ENCODE assay signal across 12 cellular contexts in the genomic region with DNA sequence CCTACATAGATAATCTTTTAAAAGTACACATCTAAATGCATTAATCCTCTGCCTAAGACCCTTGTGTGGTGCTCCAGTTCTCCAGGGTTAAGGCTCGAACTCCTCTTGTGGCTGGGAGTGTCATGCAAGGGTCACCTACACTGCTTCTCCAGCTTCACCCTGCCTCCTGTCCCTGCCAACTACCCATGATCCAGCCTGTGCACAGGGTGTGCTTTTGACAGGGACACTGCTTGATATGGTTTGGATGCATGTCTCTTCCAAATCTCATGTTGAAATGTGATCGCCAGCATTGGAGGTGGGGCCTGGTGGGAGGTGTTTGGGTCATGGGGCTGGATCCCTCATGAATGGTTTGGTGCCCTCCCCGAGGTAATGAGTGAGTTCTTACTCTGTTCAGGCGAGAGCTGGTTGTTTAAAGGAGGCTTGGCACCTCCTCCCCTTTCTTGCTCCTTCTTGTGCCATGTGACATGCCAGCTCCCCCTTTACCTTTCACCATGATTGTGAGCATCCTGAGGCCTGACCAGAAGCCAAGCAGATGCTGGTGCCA. TPM values are rescaled to one million over a fixed set of nuclear protein-coding genes. Genes with fewer than 3 reads are reported as not detected.
DNase-seq lines count a peak whose midpoint lies in the region; ATAC-seq, FAIRE-seq and TF ChIP-seq lines count a peak whose summit lies in the region.
"Had no signal": no experiment of that assay in that cellular context is flagged by ENCODE, and none has a peak within 500 bp of the region (broad histone marks: within the 10 kb centered on the region; RNA-seq: fewer than 3 reads in every experiment).

No MANE protein-coding gene starts in this region.

- no peak overlapping the region for H3K4me2 ChIP-seq in IMR-90 (ENCODE audit: low read depth, low read length)

- CTCF ChIA-PET in IMR-90 (lab: Yijun Ruan, JAX) (no interaction called here), activated B cell treated with CpG ODN at 0.5 μM for 24 hours (lab: Charles Lee) (interaction anchor here (1.5 to 3.1 kb wide), 2 partner anchors 72 to 78 kb away, joined by 5 to 22 read pairs; a partner anchor contains a TSS)

- no TSS peak for BruUV-seq in IMR-90 (replicated peaks; lab: Mats Ljungman, UMichigan)

- no peak overlapping the region for H3K14ac ChIP-seq in IMR-90 (replicated peaks; ENCODE audit: low read depth, low read length)

- intact Hi-C loops in IMR-90 (cut with micrococcal nuclease) (loop anchor here (2.0 kb wide), 1 partner anchor 31 kb away; no protein-coding TSS in a partner anchor), activated B cell treated with CpG ODN at 0.5 μM for 24 hours (cut with micrococcal nuclease) (no loop called here), right cardiac atrium (cut with DNase I) (loop anchor here in 2 of 4 donors (2.0 kb wide), 2 partner anchors 77 to 79 kb away; no protein-coding TSS in a partner anchor)

- H3K36me3 Mint-ChIP-seq in activated B cell treated with CpG ODN at 0.5 μM for 24 hours (ENCODE audit: low read depth): peaks cover 22% of the 10 kb centered on the region
- peaks cover 25% of the 10 kb centered on the region for H3K36me3 Mint-ChIP-seq in stimulated activated memory B cell treated with anti-CD40 and anti-IgM and Interleukin-4, amounts not matched to agents 10 μg/mL and 1 μg/mL and 100 μg/mL, for 72 hours

- H3K4me3 Mint-ChIP-seq in activated B cell treated with CpG ODN at 0.5 μM for 24 hours: no peak overlapping the region
- H3K4me3 Mint-ChIP-seq in stimulated activated memory B cell treated with anti-CD40 and anti-IgM and Interleukin-4, amounts not matched to agents 10 μg/mL and 1 μg/mL and 100 μg/mL, for 72 hours: no peak overlapping the region

- H3K23ac ChIP-seq in IMR-90 (ENCODE audit: low read depth, low read length): no peak overlapping the region

- H3K36me3 ChIP-seq in IMR-90 (ENCODE audit: control insufficient read depth, insufficient read depth, low read length): peaks cover 2% of the 10 kb centered on the region; the same call in 1 of the 2 replicates
- H3K36me3 ChIP-seq: colonic mucosa had no signal

- H4K5ac ChIP-seq in IMR-90 (ENCODE audit: low read depth, low read length): no peak overlapping the region

- no peak overlapping the region for H2BK20ac ChIP-seq in IMR-90 (ENCODE audit: low read depth, low read length)

- H3K4me3 ChIP-seq in IMR-90 (ENCODE audit: insufficient read depth, low read depth, low read length): no peak overlapping the region
- H3K4me3 ChIP-seq in right cardiac atrium (ENCODE audit: low read length): no peak overlapping the region
- H3K4me3 ChIP-seq: colonic mucosa had no signal

- no peak overlapping the region for H2AK9ac ChIP-seq in IMR-90 (replicated peaks; ENCODE audit: low read depth, low read length, poor library complexity)

- DNase-seq in IMR-90 (no peak), activated B cell treated with CpG ODN at 0.5 μM for 24 hours (no peak), right cardiac atrium (no peak), frontal cortex (ENCODE audit: low spot score in 2 of 2) (no peak), NOMO-1 treated with DMSO at 0.1 percent for 48 hours (lab: John Stamatoyannopoulos, UW; ENCODE audit: unreplicated experiment) (no peak)
- DNase-seq: colonic mucosa, DMS 273 treated with DMSO at 0.1 percent for 48 hours, NCI-H146, NCI-H69 had no signal

- no peak overlapping the region for H2BK5ac ChIP-seq in IMR-90 (ENCODE audit: low read depth, low read length, poor library complexity, severe bottlenecking)

- no peak for TF ChIP-seq POLR2A in IMR-90 (IDR thresholded peaks at IDR 0.05; ENCODE audit: low read depth, low read length)

- peak overlapping the region; percentile 42; the same call in 1 of the 2 replicates for H2AK5ac ChIP-seq in IMR-90 (ENCODE audit: low read depth, low read length)

- dilution Hi-C loops in IMR-90 (cut with HindIII; ENCODE audit: low sequenced_read_pairs, unreplicated experiment): no loop called here

- H4K8ac ChIP-seq in IMR-90 (ENCODE audit: low read depth in 2 of 2, low read length in 2 of 2): no peak overlapping the region

- FAIRE-seq in frontal cortex (lab: Jason Lieb, UNC): no peak

- peak overlapping the region; percentile 70 for H3K27ac Mint-ChIP-seq in activated B cell treated with CpG ODN at 0.5 μM for 24 hours
- H3K27ac Mint-ChIP-seq in stimulated activated memory B cell treated with anti-CD40 and anti-IgM and Interleukin-4, amounts not matched to agents 10 μg/mL and 1 μg/mL and 100 μg/mL, for 72 hours: peak overlapping the region; percentile 82

- no peak overlapping the region for H2BK15ac ChIP-seq in IMR-90 (ENCODE audit: low read depth, low read length)

- no CpG with 5 or more reads among the region's 4 CpGs for WGBS in IMR-90 (ENCODE audit: extremely low coverage in 2 of 2, insufficient read length in 1 of 2), 2 experiments
- WGBS in right cardiac atrium: 79% methylated on average over 4 of the region's 4 CpGs

- TF ChIP-seq RAD21 in IMR-90 (IDR thresholded peaks at IDR 0.05; ENCODE audit: low read length): no peak

- no peak overlapping the region for H3K9ac ChIP-seq in IMR-90 (ENCODE audit: low read depth, low read length)

- H3K27ac ChIP-seq in IMR-90 (ENCODE audit: insufficient read depth, low read length) (no peak overlapping the region), right cardiac atrium (ENCODE audit: low read length) (peak overlapping the region; percentile 26)

- no peak overlapping the region for H2AFZ ChIP-seq in IMR-90 (replicated peaks; ENCODE audit: low read length, poor library complexity)

- in situ Hi-C loops in IMR-90 (cut with MboI; ENCODE audit: low sequenced_read_pairs): no loop called here

- peaks cover 6 to 57% of the 10 kb centered on the region in 2 experiments; a peak in 2 of 4 replicates for H3K79me1 ChIP-seq in IMR-90 (ENCODE audit: low read depth in 1 of 2, low read length in 2 of 2)

- peaks cover 17% of the 10 kb centered on the region for H3K4me1 ChIP-seq in IMR-90 (ENCODE audit: control insufficient read depth, insufficient read depth, low read length)
- peaks cover 30% of the 10 kb centered on the region for H3K4me1 ChIP-seq in right cardiac atrium (ENCODE audit: control insufficient read depth, insufficient read depth, low read length)

- no peak overlapping the region for H3K56ac ChIP-seq in IMR-90 (ENCODE audit: extremely low read depth, insufficient read depth, low read length)

- H3K18ac ChIP-seq in IMR-90 (ENCODE audit: low read depth, low read length): no peak overlapping the region

- H3K4me1 Mint-ChIP-seq in activated B cell treated with CpG ODN at 0.5 μM for 24 hours: peaks cover 96% of the 10 kb centered on the region
- peaks cover 95% of the 10 kb centered on the region for H3K4me1 Mint-ChIP-seq in stimulated activated memory B cell treated with anti-CD40 and anti-IgM and Interleukin-4, amounts not matched to agents 10 μg/mL and 1 μg/mL and 100 μg/mL, for 72 hours

- no peaks in the 10 kb centered on the region for H3K27me3 Mint-ChIP-seq in activated B cell treated with CpG ODN at 0.5 μM for 24 hours
- no peaks in the 10 kb centered on the region for H3K27me3 Mint-ChIP-seq in stimulated activated memory B cell treated with anti-CD40 and anti-IgM and Interleukin-4, amounts not matched to agents 10 μg/mL and 1 μg/mL and 100 μg/mL, for 72 hours

- no peaks in the 10 kb centered on the region for H4K20me1 ChIP-seq in IMR-90 (ENCODE audit: insufficient read depth, low read length)

- H3K4ac ChIP-seq in IMR-90 (ENCODE audit: low read depth, low read length): 0 out of 2 replicates have a peak overlapping the region, but pooled peaks have one; percentile 10

- no peaks in the 10 kb centered on the region for H3K9me3 Mint-ChIP-seq in activated B cell treated with CpG ODN at 0.5 μM for 24 hours
- H3K9me3 Mint-ChIP-seq in stimulated activated memory B cell treated with anti-CD40 and anti-IgM and Interleukin-4, amounts not matched to agents 10 μg/mL and 1 μg/mL and 100 μg/mL, for 72 hours: no peaks in the 10 kb centered on the region

- H3K9me3 ChIP-seq in IMR-90 (ENCODE audit: control insufficient read depth, insufficient read depth, low read length) (no peaks in the 10 kb centered on the region), right cardiac atrium (ENCODE audit: control insufficient read depth, low read length) (no peaks in the 10 kb centered on the region)
- H3K9me3 ChIP-seq: colonic mucosa had no signal

- H3K9me1 ChIP-seq in IMR-90 (ENCODE audit: insufficient read depth, low read length): peaks cover 9% of the 10 kb centered on the region

- ATAC-seq in IMR-90 (ENCODE audit: low read depth): no peak
- ATAC-seq in activated B cell treated with CpG ODN at 0.5 μM for 24 hours (ENCODE audit: low read depth): no peak
- peak in 1 of 2 donors; percentile 39 for ATAC-seq in right cardiac atrium
- no peak for ATAC-seq in stimulated activated memory B cell treated with anti-CD40 and anti-IgM and Interleukin-4, amounts not matched to agents 10 μg/mL and 1 μg/mL and 100 μg/mL, for 72 hours
- no peak for ATAC-seq in GM19023 (IDR thresholded peaks at IDR 0.05; ENCODE audit: unreplicated experiment)
- ATAC-seq: HCT116 had no signal

- POLR2A ChIA-PET in IMR-90 (lab: Charles Lee; ENCODE audit: unreplicated experiment): no interaction called here
- POLR2A ChIA-PET in activated B cell treated with CpG ODN at 0.5 μM for 24 hours (lab: Charles Lee): interaction anchor here (0.7 to 7.9 kb wide), 7 partner anchors 8 to 83 kb away, joined by 3 to 246 read pairs (median 6); a partner anchor contains a TSS

- TF ChIP-seq CTCF in IMR-90 (conservative IDR thresholded peaks at IDR 0.05; ENCODE audit: low read depth, low read length): no peak
- TF ChIP-seq CTCF in activated B cell treated with CpG ODN at 0.5 μM for 24 hours (IDR thresholded peaks at IDR 0.05): no peak

- H2BK120ac ChIP-seq in IMR-90 (ENCODE audit: low read depth, low read length): no peak overlapping the region

- 0 out of 2 replicates have a peak overlapping the region, but pooled peaks have one; percentile 13 for H4K91ac ChIP-seq in IMR-90 (ENCODE audit: insufficient read depth, low read depth, low read length)

- H3K27me3 ChIP-seq in IMR-90 (ENCODE audit: control insufficient read depth, insufficient read depth, low read length) (no peaks in the 10 kb centered on the region), right cardiac atrium (ENCODE audit: control insufficient read depth, insufficient read depth) (no peaks in the 10 kb centered on the region)
- H3K27me3 ChIP-seq: colonic mucosa had no signal

TF ChIP-seq in IMR-90, 13 proteins besides CTCF, POLR2A, EP300 and RAD21 (continues in another document):
- TF ChIP-seq BHLHE40 (IDR thresholded peaks at IDR 0.05; ENCODE audit: low read depth, low read length) (no peak), MXI1 (IDR thresholded peaks at IDR 0.05; ENCODE audit: borderline replicate concordance, low read depth, low read length) (no peak), MAFK (IDR thresholded peaks at IDR 0.05; ENCODE audit: low read depth, low read length) (no peak)

RNA-seq across cellular contexts. Expression of a gene that starts 48.5 kb away (rescaled TPM):
- total RNA-seq in IMR-90 (2012; rRNA removed) (3.6 and 6.1 TPM in 2 replicates), activated B cell treated with CpG ODN at 0.5 μM for 24 hours (5.4 and 6.6 TPM in 2 replicates), right cardiac atrium (10 to 100 TPM in 3 of 4 donors, 1 to 10 TPM in 1; 9.3 to 17.5 (median 14.4) TPM), frontal cortex (6.5 TPM)
- polyA plus RNA-seq in IMR-90 (2012; rRNA removed) (6.0 and 7.1 TPM in 2 replicates), right cardiac atrium (5.7 TPM)
- polyA plus RNA-seq in IMR-90 (2012; cell fraction: cytosol; rRNA removed): 1.3 and 4.2 TPM in 2 replicates
- polyA plus RNA-seq in IMR-90 (2012; cell fraction: nucleus; rRNA removed; ENCODE audit: low replicate concordance): 28.5 and 37.6 TPM in 2 replicates
